Comparison of ENCODE assay signal across 14 cellular contexts in genomic region chr10:78909268-78909667, GRCh38.
"Had no signal": no experiment of that assay in that cellular context is flagged by ENCODE, and none has a peak within 500 bp of the region (broad histone marks: within the 10 kb centered on the region; RNA-seq: fewer than 3 reads in every experiment).

No MANE protein-coding gene starts in this region.

- H3K4me1 ChIP-seq: heart left ventricle, prostate gland, tibial artery had no signal

- DNase-seq: activated CD4-positive, alpha-beta memory T cell treated with anti-CD3 and anti-CD28 coated beads for 36 hours; activated CD4-positive, alpha-beta T cell treated with anti-CD3 and anti-CD28 coated beads for 4 hours; activated naive CD8-positive, alpha-beta T cell treated with anti-CD3 and anti-CD28 coated beads, Interleukin-2, amount 10 ng/mL, durations not matched to agents 7 days and 5 days; activated T-cell treated with anti-CD3 and anti-CD28 coated beads, Interleukin-2, amount 50 U/mL, for 48 hours; amygdala; heart left ventricle; stimulated activated CD4-positive, alpha-beta T cell treated with anti-CD3 and anti-CD28 coated beads, Interleukin-1b, Interleukin-23, amount 100 ng/mL, for 48 hours; substantia nigra; T-helper 1 cell; T-helper 9 cell had no signal

- H3K27ac ChIP-seq: cardiac muscle cell, heart left ventricle, prostate gland, tibial artery had no signal

- ATAC-seq: heart left ventricle, WTC11 had no signal

- H3K4me3 ChIP-seq: cardiac muscle cell, heart left ventricle, prostate gland, tibial artery had no signal

- H3K9me3 ChIP-seq: heart left ventricle, prostate gland, tibial artery had no signal

- H3K27me3 ChIP-seq: heart left ventricle, tibial artery had no signal

- H3K36me3 ChIP-seq: cardiac muscle cell, heart left ventricle, prostate gland, tibial artery had no signal
